In the genomic region with DNA sequence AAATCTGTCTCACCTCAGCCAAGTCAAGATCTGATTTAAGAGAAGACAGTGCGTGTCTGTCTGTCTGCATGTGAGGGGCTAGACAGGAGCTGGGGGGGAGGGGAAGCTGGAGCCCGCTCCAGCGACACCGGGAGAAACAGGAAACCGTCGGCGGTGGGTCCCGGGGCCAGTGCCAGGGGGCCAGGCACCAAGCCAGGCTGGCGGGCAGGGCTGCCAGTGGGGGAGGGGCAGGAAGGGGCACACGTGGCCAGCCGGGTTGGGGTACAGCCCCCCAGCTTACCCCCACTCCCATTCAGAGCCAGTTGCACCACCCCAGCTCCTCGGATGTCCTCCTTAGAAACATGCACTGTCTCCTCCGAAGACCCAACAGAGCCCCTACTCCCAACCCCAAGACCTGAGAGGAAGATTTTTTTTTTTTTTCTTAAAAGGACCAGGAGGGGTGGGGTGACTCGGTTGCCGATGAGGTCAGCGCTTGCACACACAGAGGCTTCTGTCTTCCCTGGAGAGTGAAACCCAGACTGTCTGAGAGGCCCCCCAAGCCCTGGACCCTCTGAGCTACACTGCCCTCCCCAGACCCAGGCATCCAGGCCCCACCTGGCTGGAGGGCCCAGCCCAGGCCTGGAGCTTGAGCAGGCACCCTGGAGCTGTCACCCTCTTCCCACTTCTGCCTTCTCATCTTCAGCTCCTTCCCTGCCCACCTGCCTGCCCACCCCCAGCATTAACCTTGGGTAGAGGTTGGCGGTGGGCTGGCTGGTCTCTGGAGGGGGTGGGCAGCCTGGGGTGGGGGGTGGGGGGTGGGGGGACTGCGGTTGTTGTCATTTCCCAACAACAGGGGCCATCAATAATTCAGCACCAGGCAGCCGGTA, we compare ENCODE assay signal across 9 cellular contexts. TPM values are rescaled to one million over a fixed set of nuclear protein-coding genes. Genes with fewer than 3 reads are reported as not detected.
DNase-seq lines count a peak whose midpoint lies in the region; ATAC-seq and TF ChIP-seq lines count a peak whose summit lies in the region.
"Had no signal": no experiment of that assay in that cellular context is flagged by ENCODE, and none has a peak within 500 bp of the region (broad histone marks: within the 10 kb centered on the region; RNA-seq: fewer than 3 reads in every experiment).

No MANE protein-coding gene starts in this region.

- H4K20me1 ChIP-seq in IMR-90 (ENCODE audit: insufficient read depth, low read length): peaks cover 53% of the 10 kb centered on the region

- H3K18ac ChIP-seq in IMR-90 (ENCODE audit: low read depth, low read length): 0 out of 2 replicates have a peak overlapping the region, but pooled peaks have one; percentile 62

- peak overlapping the region; percentile 49 for H3K56ac ChIP-seq in IMR-90 (ENCODE audit: extremely low read depth, insufficient read depth, low read length)

- H3K27me3 ChIP-seq in IMR-90 (ENCODE audit: control insufficient read depth, insufficient read depth, low read length): no peaks in the 10 kb centered on the region
- H3K27me3 ChIP-seq in left lung: peaks cover 0 to 6% of the 10 kb centered on the region in 2 donors

- H4K5ac ChIP-seq in IMR-90 (ENCODE audit: low read depth, low read length): peak overlapping the region; percentile 63; the same call in 1 of the 2 replicates

- H3K36me3 ChIP-seq in IMR-90 (ENCODE audit: control insufficient read depth, insufficient read depth, low read length): peaks cover 15% of the 10 kb centered on the region
- peaks cover 0 to 23% of the 10 kb centered on the region in 2 donors for H3K36me3 ChIP-seq in left lung

- 10% methylated on average over 2 of the region's 19 CpGs; no CpG with 5 or more reads in 1 of the 2 experiments for WGBS in IMR-90 (ENCODE audit: extremely low coverage in 2 of 2, insufficient read length in 1 of 2), 2 experiments

- TF ChIP-seq POLR2A in IMR-90 (IDR thresholded peaks at IDR 0.05; ENCODE audit: low read depth, low read length): no peak; the same call in 1 of the 2 replicates

- DNase-seq in IMR-90 (peak; percentile 50), astrocyte of the hippocampus (ENCODE audit: low read depth, low spot score) (peak; percentile 70), left lung (no peak), NCI-H345 (lab: John Stamatoyannopoulos, UW) (no peak)
- no peak for DNase-seq in stimulated activated CD4-positive, alpha-beta T cell treated with anti-CD3 and anti-CD28 coated beads, Interleukin-2, amount 100 ng/mL, for 24 hours
- DNase-seq: naive B cell, WERI-Rb-1 had no signal

- H2AFZ ChIP-seq in IMR-90 (replicated peaks; ENCODE audit: low read length, poor library complexity): peak overlapping the region; percentile 34

- no peak overlapping the region; the same call in 2 of the 3 replicates for H2BK15ac ChIP-seq in IMR-90 (ENCODE audit: low read depth, low read length)

- H4K91ac ChIP-seq in IMR-90 (ENCODE audit: insufficient read depth, low read depth, low read length): peak overlapping the region; percentile 68

- H3K4me1 ChIP-seq in IMR-90 (ENCODE audit: control insufficient read depth, insufficient read depth, low read length): peaks cover 24% of the 10 kb centered on the region
- H3K4me1 ChIP-seq in left lung: peaks cover 32 to 48% of the 10 kb centered on the region in 2 donors

- H3K14ac ChIP-seq in IMR-90 (replicated peaks; ENCODE audit: low read depth, low read length): peak overlapping the region; percentile 68; the same call in 1 of the 2 replicates

- H2AK5ac ChIP-seq in IMR-90 (ENCODE audit: low read depth, low read length): peak overlapping the region; percentile 90

- H3K9me1 ChIP-seq in IMR-90 (ENCODE audit: insufficient read depth, low read length): peaks cover 7% of the 10 kb centered on the region; the same call in 1 of the 2 replicates

- TF ChIP-seq RAD21 in IMR-90 (IDR thresholded peaks at IDR 0.05; ENCODE audit: low read length): no peak

- H3K4ac ChIP-seq in IMR-90 (ENCODE audit: low read depth, low read length): peak overlapping the region; percentile 63

- peak overlapping the region; percentile 59; the same call in 1 of the 2 replicates for H2BK120ac ChIP-seq in IMR-90 (ENCODE audit: low read depth, low read length)

- POLR2A ChIA-PET in IMR-90 (lab: Charles Lee; ENCODE audit: unreplicated experiment): interaction anchor here (1.7 kb wide), 1 partner anchor 8 kb away, joined by 4 read pairs; no protein-coding TSS in a partner anchor

- H3K27ac ChIP-seq in IMR-90 (ENCODE audit: insufficient read depth, low read length) (peak overlapping the region; percentile 82), left lung (peak overlapping the region; percentile 51 to 98), temporal lobe (ENCODE audit: low read depth, low read length) (peak overlapping the region; percentile 95)
- H3K27ac ChIP-seq: WERI-Rb-1 had no signal

- H4K8ac ChIP-seq in IMR-90 (ENCODE audit: low read depth in 2 of 2, low read length in 2 of 2): peak overlapping the region; percentile 61 to 79; a peak in 1 of 4 replicates

- H3K23ac ChIP-seq in IMR-90 (ENCODE audit: low read depth, low read length): peak overlapping the region; percentile 92

- dilution Hi-C loops in IMR-90 (cut with HindIII; ENCODE audit: low sequenced_read_pairs, unreplicated experiment): no loop called here

- H2AK9ac ChIP-seq in IMR-90 (replicated peaks; ENCODE audit: low read depth, low read length, poor library complexity): peak overlapping the region; percentile 93

- peak overlapping the region; percentile 78 for H2BK5ac ChIP-seq in IMR-90 (ENCODE audit: low read depth, low read length, poor library complexity, severe bottlenecking)

- peak overlapping the region; percentile 65 for H3K4me2 ChIP-seq in IMR-90 (ENCODE audit: low read depth, low read length)

- TF ChIP-seq CTCF in IMR-90 (conservative IDR thresholded peaks at IDR 0.05; ENCODE audit: low read depth, low read length): no peak
- TF ChIP-seq CTCF in left lung (IDR thresholded peaks at IDR 0.05): no peak

- no TSS peak for BruUV-seq in IMR-90 (replicated peaks; lab: Mats Ljungman, UMichigan)

- in situ Hi-C loops in IMR-90 (cut with MboI; ENCODE audit: low sequenced_read_pairs): no loop called here

- peak overlapping the region; percentile 53 for H3K9ac ChIP-seq in IMR-90 (ENCODE audit: low read depth, low read length)

- CTCF ChIA-PET in IMR-90 (lab: Yijun Ruan, JAX): interaction anchor here (0.6 kb wide), 1 partner anchor 142 kb away, joined by 5 read pairs; no protein-coding TSS in a partner anchor

- no peaks in the 10 kb centered on the region for H3K9me3 ChIP-seq in IMR-90 (ENCODE audit: control insufficient read depth, insufficient read depth, low read length)
- H3K9me3 ChIP-seq in left lung: no peaks in the 10 kb centered on the region

- H3K79me1 ChIP-seq in IMR-90 (ENCODE audit: low read depth in 1 of 2, low read length in 2 of 2): peaks cover 6 to 57% of the 10 kb centered on the region in 2 experiments; a peak in 3 of 4 replicates

- intact Hi-C loops in IMR-90 (cut with micrococcal nuclease) (no loop called here), left lung (cut with DNase I) (loop anchor here in 1 of 2 donors (5.0 kb wide), 1 partner anchor 36 kb away; no protein-coding TSS in a partner anchor)

- 0 out of 2 replicates have a peak overlapping the region, but pooled peaks have one; percentile 55 for H2BK20ac ChIP-seq in IMR-90 (ENCODE audit: low read depth, low read length)

- ATAC-seq in IMR-90 (ENCODE audit: low read depth) (no peak), left lung (no peak), HG02885 (IDR thresholded peaks at IDR 0.05; ENCODE audit: poor library complexity, unreplicated experiment) (no peak)

- H3K4me3 ChIP-seq in IMR-90 (ENCODE audit: insufficient read depth, low read depth, low read length): no peak overlapping the region
- H3K4me3 ChIP-seq in left lung: peak overlapping the region in 1 of 2 donors; percentile 9

TF ChIP-seq in IMR-90, 13 proteins besides CTCF, POLR2A, EP300 and RAD21:
- TF ChIP-seq MXI1 (IDR thresholded peaks at IDR 0.05; ENCODE audit: borderline replicate concordance, low read depth, low read length) (no peak; the same call in 1 of the 2 replicates), USF2 (IDR thresholded peaks at IDR 0.05; ENCODE audit: low read depth, low read length) (0 out of 2 replicates have a peak, but pooled peaks have one; percentile 37)

RNA-seq across cellular contexts. Expression of gene ERF, which starts 4.0 kb away (rescaled TPM):
- total RNA-seq in IMR-90 (2012; rRNA removed): 5.2 and 6.1 TPM in 2 replicates
- 32.4 and 50.9 TPM in 2 replicates for polyA plus RNA-seq in IMR-90 (2012; rRNA removed)
- 21.0 and 43.3 TPM in 2 replicates for polyA plus RNA-seq in IMR-90 (2012; cell fraction: cytosol; rRNA removed)
- 185 and 200 TPM in 2 replicates for polyA plus RNA-seq in IMR-90 (2012; cell fraction: nucleus; rRNA removed; ENCODE audit: low replicate concordance)
- total RNA-seq in left lung: 10 to 100 TPM; 47.0 to 55.0 TPM
- total RNA-seq in temporal lobe: 5.7 TPM

RNA-seq across cellular contexts. Expression of gene GSK3A, which starts 8.5 kb away (rescaled TPM):
- total RNA-seq in IMR-90 (2012; rRNA removed): 6.9 and 8.1 TPM in 2 replicates
- 41.4 and 43.3 TPM in 2 replicates for polyA plus RNA-seq in IMR-90 (2012; rRNA removed)
- polyA plus RNA-seq in IMR-90 (2012; cell fraction: cytosol; rRNA removed): 24.3 and 37.8 TPM in 2 replicates
- 37.0 and 39.0 TPM in 2 replicates for polyA plus RNA-seq in IMR-90 (2012; cell fraction: nucleus; rRNA removed; ENCODE audit: low replicate concordance)
- 10 to 100 TPM; 33.4 to 40.3 TPM for total RNA-seq in left lung
- 57.0 TPM for total RNA-seq in temporal lobe

RNA-seq across cellular contexts. Expression of gene CIC, which starts 18.2 kb away (rescaled TPM):
- 1.8 and 2.5 TPM in 2 replicates for total RNA-seq in IMR-90 (2012; rRNA removed)
- polyA plus RNA-seq in IMR-90 (2012; rRNA removed): 23.2 and 27.3 TPM in 2 replicates
- 20.0 and 22.5 TPM in 2 replicates for polyA plus RNA-seq in IMR-90 (2012; cell fraction: cytosol; rRNA removed)
- 50.1 and 139 TPM in 2 replicates for polyA plus RNA-seq in IMR-90 (2012; cell fraction: nucleus; rRNA removed; ENCODE audit: low replicate concordance)
- 10 to 100 TPM; 59.8 to 76.1 TPM for total RNA-seq in left lung
- 29.7 TPM for total RNA-seq in temporal lobe

RNA-seq across cellular contexts. Expression of gene ZNF526, which starts 30.8 kb away (rescaled TPM):
- 13.6 and 14.2 TPM in 2 replicates for total RNA-seq in IMR-90 (2012; rRNA removed)
- 6.8 and 7.3 TPM in 2 replicates for polyA plus RNA-seq in IMR-90 (2012; rRNA removed)
- 3.2 and 6.0 TPM in 2 replicates for polyA plus RNA-seq in IMR-90 (2012; cell fraction: cytosol; rRNA removed)
- polyA plus RNA-seq in IMR-90 (2012; cell fraction: nucleus; rRNA removed; ENCODE audit: low replicate concordance): 5.4 and 9.9 TPM in 2 replicates
- total RNA-seq in left lung: 10 to 100 TPM; 11.5 to 12.7 TPM
- total RNA-seq in temporal lobe: 3.7 TPM

RNA-seq across cellular contexts. Expression of gene DEDD2, which starts 33.4 kb away (rescaled TPM):
- 8.1 and 8.2 TPM in 2 replicates for total RNA-seq in IMR-90 (2012; rRNA removed)
- 21.0 and 26.1 TPM in 2 replicates for polyA plus RNA-seq in IMR-90 (2012; rRNA removed)
- polyA plus RNA-seq in IMR-90 (2012; cell fraction: cytosol; rRNA removed): 28.9 and 45.6 TPM in 2 replicates
- polyA plus RNA-seq in IMR-90 (2012; cell fraction: nucleus; rRNA removed; ENCODE audit: low replicate concordance): 21.5 and 40.6 TPM in 2 replicates
- 10 to 100 TPM; 22.7 to 34.8 TPM for total RNA-seq in left lung
- total RNA-seq in temporal lobe: 15.0 TPM

Comparison
In these comparisons a context has a peak if more than half of its experiments do, and no peak if none do; other contexts are left out.
1. DNase-seq: peak in IMR-90 (single experiment) and astrocyte of the hippocampus (single experiment); none in left lung (0 of 2), NCI-H345 (single experiment) and stimulated activated CD4-positive, alpha-beta T cell treated with anti-CD3 and anti-CD28 coated beads, Interleukin-2, amount 100 ng/mL, for 24 hours (0 of 2).
2. Peak in every context shown above with its lines, with median percentiles within 50 percentile points of each other: H3K27ac ChIP-seq.